In the genomic region with DNA sequence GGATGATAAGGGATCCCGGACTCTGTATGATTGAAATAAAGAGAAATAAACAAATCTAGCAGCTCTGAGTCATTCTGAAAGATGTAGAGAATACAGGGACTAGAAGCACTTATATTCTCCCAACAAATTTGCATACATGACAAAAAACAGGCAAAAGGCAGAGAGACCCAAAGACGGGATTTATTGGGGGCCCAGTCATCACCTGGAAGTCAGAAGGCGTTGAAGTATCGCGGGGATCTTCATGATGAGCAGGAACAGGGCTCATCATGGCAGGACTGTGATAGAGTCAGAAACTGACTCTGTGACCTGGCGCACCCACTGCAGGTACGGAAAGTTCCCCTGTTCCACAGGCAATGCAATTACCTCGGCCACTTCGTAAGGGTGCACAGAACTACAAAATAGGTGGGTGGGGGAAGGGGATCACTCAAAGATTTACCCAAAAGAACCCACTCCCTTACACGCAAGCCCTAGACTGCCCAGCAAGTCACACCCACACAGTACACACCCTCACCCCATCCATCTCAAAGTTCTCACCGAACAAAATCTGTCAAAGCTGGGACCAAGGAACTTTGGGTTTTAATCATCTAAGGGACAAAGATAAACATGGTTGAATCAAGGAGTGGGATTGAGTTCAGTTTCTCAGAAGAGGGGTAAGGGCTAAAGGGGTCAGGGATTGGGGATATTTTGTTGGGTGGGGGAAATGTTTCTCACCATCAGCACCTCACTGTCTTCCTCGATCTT, we compare ENCODE assay signal across 8 cellular contexts. TPM values are rescaled to one million over a fixed set of nuclear protein-coding genes. Genes with fewer than 3 reads are reported as not detected.
DNase-seq lines count a peak whose midpoint lies in the region; ATAC-seq, FAIRE-seq and TF ChIP-seq lines count a peak whose summit lies in the region.

No MANE protein-coding gene starts in this region.

- H3K27ac Mint-ChIP-seq in HFFc6: peak overlapping the region; percentile 100

- no peaks in the 10 kb centered on the region for H3K9me3 Mint-ChIP-seq in HFFc6

- no peak for ATAC-seq in mucosa of descending colon
- ATAC-seq in HG03354 (IDR thresholded peaks at IDR 0.05; ENCODE audit: poor library complexity, severe bottlenecking, unreplicated experiment): no peak

- TF ChIP-seq POLR2A in H54 (IDR thresholded peaks at IDR 0.05; ENCODE audit: low read depth, low read length): no peak

- DNase-seq in AG04450 (ENCODE audit: low read depth, low spot score) (no peak), HFFc6 (no peak), astrocyte of the spinal cord (ENCODE audit: low read depth, low spot score) (no peak), mucosa of descending colon (no peak), DMS79 (lab: John Stamatoyannopoulos, UW) (no peak), SW480 (ENCODE audit: low spot score) (no peak), H54 (ENCODE audit: insufficient read length, low spot score) (no peak)

- in situ Hi-C loops in astrocyte of the spinal cord (cut with HindIII; ENCODE audit: low sequenced_read_pairs): no loop called here

- no peaks in the 10 kb centered on the region for H3K27me3 ChIP-seq in AG04450 (ENCODE audit: control insufficient read depth, insufficient read depth, low read length)

- H3K4me1 Mint-ChIP-seq in HFFc6 (ENCODE audit: low read depth): peaks cover 77% of the 10 kb centered on the region

- POLR2A ChIA-PET in AG04450 (lab: Yijun Ruan, JAX): interaction anchor here (0.6 to 1.7 kb wide), 3 partner anchors 14 to 91 kb away, joined by 3 to 6 read pairs (median 5); partner anchors contain the start of gene ZBTB9

- TF ChIP-seq CTCF in AG04450 (IDR thresholded peaks at IDR 0.05; ENCODE audit: low read depth, low read length) (no peak), HFFc6 (IDR thresholded peaks at IDR 0.05) (no peak), astrocyte of the spinal cord (IDR thresholded peaks at IDR 0.05; ENCODE audit: low read depth, low read length) (no peak), mucosa of descending colon (IDR thresholded peaks at IDR 0.05) (no peak)

- peak overlapping the region; percentile 98 for H3K4me3 Mint-ChIP-seq in HFFc6

- intact Hi-C loops in mucosa of descending colon (cut with DNase I, micrococcal nuclease): no loop called here

- H3K27ac ChIP-seq in AG04450 (ENCODE audit: low read depth, low read length): peak overlapping the region; percentile 97

- CTCF ChIA-PET in AG04450 (lab: Charles Lee): interaction anchor here (1.1 to 1.9 kb wide), 2 partner anchors 10 kb away, joined by 3 to 6 read pairs; no protein-coding TSS in a partner anchor

- peaks cover 17% of the 10 kb centered on the region for H3K27me3 Mint-ChIP-seq in HFFc6 (ENCODE audit: insufficient read depth)

- FAIRE-seq in H54 (lab: Jason Lieb, UNC): no peak

- peaks cover 5% of the 10 kb centered on the region for H3K36me3 ChIP-seq in mucosa of descending colon (ENCODE audit: low read depth)

- H3K4me3 ChIP-seq in AG04450 (ENCODE audit: low read depth, low read length) (peak overlapping the region; percentile 93), astrocyte of the spinal cord (ENCODE audit: low read depth, low read length) (peak overlapping the region; percentile 60), mucosa of descending colon (peak overlapping the region; percentile 44)

- H3K9me3 ChIP-seq in AG04450 (ENCODE audit: control insufficient read depth, insufficient read depth, low read length) (no peaks in the 10 kb centered on the region), mucosa of descending colon (no peaks in the 10 kb centered on the region)

- peaks cover 49% of the 10 kb centered on the region for H3K36me3 Mint-ChIP-seq in HFFc6 (ENCODE audit: low read depth)

- peaks cover 35% of the 10 kb centered on the region for H3K4me1 ChIP-seq in mucosa of descending colon (ENCODE audit: low read depth)

RNA-seq across cellular contexts. Expression of gene CUTA, which starts 1.4 kb away (rescaled TPM):
- 298 and 340 TPM in 2 replicates for polyA plus RNA-seq in AG04450 (2011; rRNA removed)
- 153 and 179 TPM in 2 replicates for polyA minus RNA-seq in AG04450 (2011; rRNA and poly(A)+ RNA removed)
- total RNA-seq in HFFc6 (2021; fragmentation: NEBNext Ultra II Directional; extraction: Animal tissue kit (Norgen Biotek cat#: 25700)): 100 to 1,000 TPM; 464 to 546 (median 536) TPM
- total RNA-seq in mucosa of descending colon: 100 to 1,000 TPM; 146 to 163 (median 151) TPM

RNA-seq across cellular contexts. Expression of gene SYNGAP1, which starts 3.3 kb away (rescaled TPM):
- polyA plus RNA-seq in AG04450 (2011; rRNA removed): 5.3 and 6.5 TPM in 2 replicates
- polyA minus RNA-seq in AG04450 (2011; rRNA and poly(A)+ RNA removed): 7.9 and 9.1 TPM in 2 replicates
- 10 to 100 TPM; 10.5 to 15.0 (median 13.3) TPM for total RNA-seq in HFFc6 (2021; fragmentation: NEBNext Ultra II Directional; extraction: Animal tissue kit (Norgen Biotek cat#: 25700))
- 10 to 100 TPM in 1 of 3 donors, 1 to 10 TPM in 2; 8.1 to 39.8 (median 8.8) TPM for total RNA-seq in mucosa of descending colon

RNA-seq across cellular contexts. Expression of gene PHF1, which starts 5.7 kb away (rescaled TPM):
- 26.6 and 29.7 TPM in 2 replicates for polyA plus RNA-seq in AG04450 (2011; rRNA removed)
- polyA minus RNA-seq in AG04450 (2011; rRNA and poly(A)+ RNA removed): 23.6 and 32.0 TPM in 2 replicates
- total RNA-seq in HFFc6 (2021; fragmentation: NEBNext Ultra II Directional; extraction: Animal tissue kit (Norgen Biotek cat#: 25700)): 10 to 100 TPM; 43.2 to 52.8 (median 51.4) TPM
- total RNA-seq in mucosa of descending colon: 10 to 100 TPM; 29.9 to 96.5 (median 38.1) TPM

RNA-seq across cellular contexts. Expression of gene KIFC1, which starts 24.9 kb away (rescaled TPM):
- 10.2 TPM in 2 replicates for polyA plus RNA-seq in AG04450 (2011; rRNA removed)
- 13.0 and 14.6 TPM in 2 replicates for polyA minus RNA-seq in AG04450 (2011; rRNA and poly(A)+ RNA removed)
- 10 to 100 TPM; 20.6 to 43.5 (median 38.6) TPM for total RNA-seq in HFFc6 (2021; fragmentation: NEBNext Ultra II Directional; extraction: Animal tissue kit (Norgen Biotek cat#: 25700))
- 10 to 100 TPM in 1 of 3 donors, 1 to 10 TPM in 2; 3.5 to 21.1 (median 6.3) TPM for total RNA-seq in mucosa of descending colon

RNA-seq across cellular contexts. Expression of gene ZBTB9, which starts 37.8 kb away (rescaled TPM):
- polyA plus RNA-seq in AG04450 (2011; rRNA removed): 5.8 and 6.0 TPM in 2 replicates
- polyA minus RNA-seq in AG04450 (2011; rRNA and poly(A)+ RNA removed): 7.7 and 8.0 TPM in 2 replicates
- 1 to 10 TPM; 6.4 to 9.2 (median 7.6) TPM for total RNA-seq in HFFc6 (2021; fragmentation: NEBNext Ultra II Directional; extraction: Animal tissue kit (Norgen Biotek cat#: 25700))
- 1 to 10 TPM; 4.3 to 5.8 (median 4.5) TPM for total RNA-seq in mucosa of descending colon
